Comparison of ENCODE assay signal across 21 cellular contexts in genomic region chr1:22297999-22298398, GRCh38.
A peak's percentile ranks its signal among the peaks of the same experiment; 100 is the strongest.
DNase-seq lines count a peak whose midpoint lies in the region; TF ChIP-seq lines count a peak whose summit lies in the region.
"Had no signal": no experiment of that assay in that cellular context is flagged by ENCODE, and none has a peak within 500 bp of the region (broad histone marks: within the 10 kb centered on the region; RNA-seq: fewer than 3 reads in every experiment).

No MANE protein-coding gene starts in this region.

- H3K27ac ChIP-seq in coronary artery = no peak overlapping the region
- H3K27ac ChIP-seq: GM23248 had no signal

- H3K4me3 Mint-ChIP-seq in osteocyte (ENCODE audit: unreplicated experiment) = no peak overlapping the region
- H3K4me3 Mint-ChIP-seq: CD8-positive, alpha-beta T cell; HFFc6 had no signal

- TF ChIP-seq CTCF in coronary artery (IDR thresholded peaks at IDR 0.05) = no peak
- TF ChIP-seq CTCF in osteocyte (IDR thresholded peaks at IDR 0.05) = no peak

- peaks cover 17% of the 10 kb centered on the region for H3K9me3 Mint-ChIP-seq in osteocyte (ENCODE audit: unreplicated experiment)
- H3K9me3 Mint-ChIP-seq: CD8-positive, alpha-beta T cell had no signal

- no peak overlapping the region for H3K27ac Mint-ChIP-seq in osteocyte (ENCODE audit: unreplicated experiment)
- H3K27ac Mint-ChIP-seq: CD8-positive, alpha-beta T cell; HFFc6 had no signal

- H3K27me3 Mint-ChIP-seq in osteocyte (ENCODE audit: unreplicated experiment) = peaks cover 34% of the 10 kb centered on the region

- H3K4me3 ChIP-seq in coronary artery = no peak overlapping the region
- H3K4me3 ChIP-seq: GM23248, HAP-1 had no signal

- H3K36me3 Mint-ChIP-seq in osteocyte (ENCODE audit: unreplicated experiment) = no peaks in the 10 kb centered on the region
- H3K36me3 Mint-ChIP-seq: CD8-positive, alpha-beta T cell had no signal

- peaks cover 19% of the 10 kb centered on the region for H3K4me1 Mint-ChIP-seq in osteocyte (ENCODE audit: unreplicated experiment)

- peak; percentile 21 for DNase-seq in activated CD8-positive, alpha-beta memory T cell treated with anti-CD3 and anti-CD28 coated beads for 24 hours
- no peak for DNase-seq in activated CD8-positive, alpha-beta memory T cell treated with anti-CD3 and anti-CD28 coated beads, Interleukin-2, amount 50 U/mL, for 4 hours
- DNase-seq in H4 (ENCODE audit: low spot score) (peak; percentile 1), coronary artery (ENCODE audit: low spot score) (peak; percentile 33), osteocyte (ENCODE audit: extremely low spot score, unreplicated experiment) (peak; percentile 19), NCI-H526 (lab: John Stamatoyannopoulos, UW) (no peak), retina (no peak), Kasumi-1 (lab: John Stamatoyannopoulos, UW) (no peak)
- DNase-seq: C1 segment of cervical spinal cord, GM23248, HFFc6, KG1, MM.1S, NCI-H1694, NCI-H2029 treated with DMSO at 0.1 percent for 48 hours, NCI-H226, NCI-H510A, SIG-M5, SK-N-SH had no signal

Comparison
In these comparisons a context has a peak if more than half of its experiments do, and no peak if none do; other contexts are left out.
1. DNase-seq: peak in activated CD8-positive, alpha-beta memory T cell treated with anti-CD3 and anti-CD28 coated beads for 24 hours (single experiment), H4 (single experiment), coronary artery (single experiment) and osteocyte (single experiment); none in activated CD8-positive, alpha-beta memory T cell treated with anti-CD3 and anti-CD28 coated beads, Interleukin-2, amount 50 U/mL, for 4 hours (single experiment), NCI-H526 (0 of 2), retina (single experiment) and Kasumi-1 (0 of 2).